In genomic region chr17:56478836-56479447, GRCh38 we compare ENCODE assay signal across 8 cellular contexts.
DNase-seq lines count a peak whose midpoint lies in the region; FAIRE-seq and TF ChIP-seq lines count a peak whose summit lies in the region.

No MANE protein-coding gene starts in this region.

- no peak overlapping the region for H2AK5ac ChIP-seq in neuronal stem cell (ENCODE audit: low read depth, low read length)

- no peak overlapping the region for H2BK120ac ChIP-seq in neuronal stem cell (ENCODE audit: low read depth, low read length)

- peaks cover 8% of the 10 kb centered on the region for H3K4me1 Mint-ChIP-seq in activated T-cell treated with anti-CD3 and anti-CD28 coated beads, Interleukin-2, amount 50 U/mL, for 24 hours (ENCODE audit: low read depth)

- H3K9me3 ChIP-seq in MM.1S (replicated peaks; ENCODE audit: insufficient read depth, low read length) (no peaks in the 10 kb centered on the region), neuronal stem cell (replicated peaks in 1 of 2; ENCODE audit: control insufficient read depth in 2 of 2, insufficient read depth in 1 of 2, low read depth in 1 of 2, low read length in 2 of 2) (no peaks in the 10 kb centered on the region)

- no peaks in the 10 kb centered on the region for H3K9me3 Mint-ChIP-seq in activated T-cell treated with anti-CD3 and anti-CD28 coated beads, Interleukin-2, amount 50 U/mL, for 24 hours

- H3K4me2 ChIP-seq in MM.1S (ENCODE audit: low read depth, low read length): no peak overlapping the region
- no peak overlapping the region for H3K4me2 ChIP-seq in neuronal stem cell (ENCODE audit: insufficient read depth, low read length, poor library complexity, severe bottlenecking)

- H3K27me3 ChIP-seq in MM.1S (replicated peaks; ENCODE audit: insufficient read depth, low read length): no peaks in the 10 kb centered on the region
- peaks cover 2% of the 10 kb centered on the region for H3K27me3 ChIP-seq in bronchial epithelial cell (ENCODE audit: control insufficient read depth, insufficient read depth, low read length)
- H3K27me3 ChIP-seq in neuronal stem cell (ENCODE audit: control insufficient read depth in 3 of 3, insufficient read depth in 3 of 3, low read depth in 1 of 3, low read length in 3 of 3): no peaks in the 10 kb centered on the region

- H3K27ac Mint-ChIP-seq in activated T-cell treated with anti-CD3 and anti-CD28 coated beads, Interleukin-2, amount 50 U/mL, for 24 hours: no peak overlapping the region

- H3K79me2 ChIP-seq in MM.1S (ENCODE audit: low read length): no peaks in the 10 kb centered on the region

- no peaks in the 10 kb centered on the region for H3K4me1 ChIP-seq in MM.1S (ENCODE audit: low read length)
- peaks cover 0 to 13% of the 10 kb centered on the region in 2 donors for H3K4me1 ChIP-seq in neuronal stem cell (ENCODE audit: control insufficient read depth in 2 of 2, insufficient read depth in 1 of 2, low read depth in 1 of 2, low read length in 2 of 2)

- no peaks in the 10 kb centered on the region for H3K36me3 ChIP-seq in MM.1S (replicated peaks; ENCODE audit: insufficient read depth, low read length)
- H3K36me3 ChIP-seq in bronchial epithelial cell (ENCODE audit: control insufficient read depth, insufficient read depth, low read length): no peaks in the 10 kb centered on the region
- no peaks in the 10 kb centered on the region for H3K36me3 ChIP-seq in neuronal stem cell (replicated peaks in 1 of 2; ENCODE audit: control insufficient read depth in 2 of 2, insufficient read depth in 2 of 2, low read length in 2 of 2)

- no CpG with 5 or more reads among the region's 7 CpGs for WGBS in neuronal stem cell (ENCODE audit: extremely low coverage in 2 of 2, insufficient read length in 2 of 2, insufficient replicate concordance in 1 of 2), 2 donors

- no peak overlapping the region for H3K4ac ChIP-seq in neuronal stem cell (ENCODE audit: low read length)

- H3K23ac ChIP-seq in neuronal stem cell (ENCODE audit: low read depth, low read length, poor library complexity): no peak overlapping the region

- H2BK12ac ChIP-seq in neuronal stem cell (ENCODE audit: low read length): no peak overlapping the region

- H3K4me3 Mint-ChIP-seq in activated T-cell treated with anti-CD3 and anti-CD28 coated beads, Interleukin-2, amount 50 U/mL, for 24 hours: no peak overlapping the region

- no peak overlapping the region for H3K4me3 ChIP-seq in MM.1S (ENCODE audit: low read length)
- H3K4me3 ChIP-seq in bronchial epithelial cell (ENCODE audit: low read depth, low read length): no peak overlapping the region
- H3K4me3 ChIP-seq in neuronal stem cell (ENCODE audit: low read length in 2 of 2): no peak overlapping the region

- H3K36me3 Mint-ChIP-seq in activated T-cell treated with anti-CD3 and anti-CD28 coated beads, Interleukin-2, amount 50 U/mL, for 24 hours (ENCODE audit: low read depth): no peaks in the 10 kb centered on the region

- no peak overlapping the region for H4K8ac ChIP-seq in neuronal stem cell (ENCODE audit: low read depth, low read length)

- no peak overlapping the region for H4K91ac ChIP-seq in neuronal stem cell (ENCODE audit: low read depth, low read length, poor library complexity)

- no peak overlapping the region for H3K9ac ChIP-seq in MM.1S (ENCODE audit: low read length)
- no peak overlapping the region for H3K9ac ChIP-seq in neuronal stem cell (ENCODE audit: low read depth, low read length, poor library complexity)

- H2BK5ac ChIP-seq in neuronal stem cell (ENCODE audit: low read length): no peak overlapping the region

- H3F3A ChIP-seq in MM.1S (ENCODE audit: insufficient read depth, low read length): no peaks in the 10 kb centered on the region

- H2AFZ ChIP-seq in MM.1S (ENCODE audit: low read length): no peak overlapping the region
- no peak overlapping the region for H2AFZ ChIP-seq in neuronal stem cell (ENCODE audit: low read length)

- H4K20me1 ChIP-seq in MM.1S (ENCODE audit: insufficient read depth, low read length): no peaks in the 10 kb centered on the region

- no peak overlapping the region for H3K18ac ChIP-seq in neuronal stem cell (ENCODE audit: low read length)

- no peak overlapping the region for H2BK15ac ChIP-seq in neuronal stem cell (ENCODE audit: low read length)

- peaks cover 2% of the 10 kb centered on the region for H3K27me3 Mint-ChIP-seq in activated T-cell treated with anti-CD3 and anti-CD28 coated beads, Interleukin-2, amount 50 U/mL, for 24 hours

- DNase-seq in stimulated activated CD4-positive, alpha-beta T cell treated with anti-CD3 and anti-CD28 coated beads, Interleukin-15, amount 100 ng/mL, for 24 hours: peak; percentile 16
- DNase-seq in stimulated activated CD4-positive, alpha-beta T cell treated with anti-CD3 and anti-CD28 coated beads, Interleukin-4, amount 100 ng/mL, for 24 hours: no peak
- DNase-seq in MM.1S (peak; percentile 42), bronchial epithelial cell (ENCODE audit: low read depth) (peak; percentile 41), neuronal stem cell (ENCODE audit: low spot score) (peak; percentile 8), mucosa of gallbladder (ENCODE audit: low spot score) (no peak), amniotic stem cell (lab: John Stamatoyannopoulos, UW) (no peak)
- DNase-seq in activated T-cell treated with anti-CD3 and anti-CD28 coated beads, Interleukin-2, amount 50 U/mL, for 24 hours: no peak

- TF ChIP-seq CTCF in MM.1S (IDR thresholded peaks at IDR 0.05; ENCODE audit: low read length) (peak; percentile 67), bronchial epithelial cell (IDR thresholded peaks at IDR 0.05; ENCODE audit: insufficient read depth, low read length, severe bottlenecking) (peak; percentile 53)

- H3K14ac ChIP-seq in neuronal stem cell (ENCODE audit: low read length): no peak overlapping the region

- FAIRE-seq in bronchial epithelial cell (lab: Jason Lieb, UNC): no peak

- no peak overlapping the region for H3K27ac ChIP-seq in MM.1S (ENCODE audit: low read length)
- no peak overlapping the region for H3K27ac ChIP-seq in neuronal stem cell (replicated peaks; ENCODE audit: low read length)

- no peaks in the 10 kb centered on the region for H3K79me1 ChIP-seq in neuronal stem cell (ENCODE audit: low read depth, low read length)

- no peaks in the 10 kb centered on the region for H3K9me2 ChIP-seq in MM.1S (replicated peaks; ENCODE audit: insufficient read depth, low read length)

Comparison
In these comparisons a context has a peak if more than half of its experiments do, and no peak if none do; other contexts are left out.
1. DNase-seq: peak in stimulated activated CD4-positive, alpha-beta T cell treated with anti-CD3 and anti-CD28 coated beads, Interleukin-15, amount 100 ng/mL, for 24 hours (single experiment), MM.1S (single experiment), bronchial epithelial cell (single experiment) and neuronal stem cell (single experiment); none in stimulated activated CD4-positive, alpha-beta T cell treated with anti-CD3 and anti-CD28 coated beads, Interleukin-4, amount 100 ng/mL, for 24 hours (single experiment), mucosa of gallbladder (single experiment), amniotic stem cell (single experiment) and activated T-cell treated with anti-CD3 and anti-CD28 coated beads, Interleukin-2, amount 50 U/mL, for 24 hours (single experiment).